In the genomic region with DNA sequence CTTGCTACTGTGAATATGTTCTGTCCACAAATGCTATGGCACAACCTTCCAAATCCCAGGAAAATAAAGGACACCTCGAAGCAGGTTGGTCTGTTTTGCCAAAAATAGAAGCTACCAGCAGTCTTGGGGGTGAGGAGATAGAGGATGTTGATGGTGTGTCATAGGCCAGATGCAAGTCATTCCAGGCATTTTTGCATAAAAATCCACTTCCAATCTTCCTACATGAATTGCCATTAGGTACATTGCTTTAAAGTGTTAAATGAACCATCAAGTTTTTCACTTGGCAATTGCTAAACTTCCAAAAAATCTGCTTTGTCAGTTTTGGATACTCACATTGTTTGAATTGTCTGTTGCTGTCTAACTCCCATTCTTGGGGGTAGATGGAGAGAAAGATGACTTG, we compare ENCODE assay signal across 13 cellular contexts.
A peak's percentile ranks its signal among the peaks of the same experiment; 100 is the strongest.
DNase-seq lines count a peak whose midpoint lies in the region; ATAC-seq, FAIRE-seq and TF ChIP-seq lines count a peak whose summit lies in the region.
"Had no signal": no experiment of that assay in that cellular context is flagged by ENCODE, and none has a peak within 500 bp of the region (broad histone marks: within the 10 kb centered on the region; RNA-seq: fewer than 3 reads in every experiment).

No MANE protein-coding gene starts in this region.

- H3K9me3 Mint-ChIP-seq in endodermal cell (no peaks in the 10 kb centered on the region), nephron progenitor cell (peaks cover 13% of the 10 kb centered on the region)

- intact Hi-C loops in HepG2 (cut with micrococcal nuclease; ENCODE audit: unreplicated experiment) (no loop called here), right lobe of liver (cut with DNase I) (no loop called here)

- H3K27me3 Mint-ChIP-seq in endodermal cell (ENCODE audit: insufficient read depth) (no peaks in the 10 kb centered on the region), nephron progenitor cell (ENCODE audit: low read depth, poor library complexity) (no peaks in the 10 kb centered on the region)
- H3K27me3 Mint-ChIP-seq: CD4-positive, CD25-positive, alpha-beta regulatory T cell had no signal

- in situ Hi-C loops in HepG2 (cut with HindIII; ENCODE audit: extremely low pct_ligation_motif_present, low pct_unique_long_range_greater_than_20kb): no loop called here

- H4K20me1 ChIP-seq in HepG2 (ENCODE audit: insufficient read depth, low read length): no peaks in the 10 kb centered on the region
- H4K20me1 ChIP-seq: BLaER1 treated with 17β-estradiol and CSF1 and Interleukin-3, amounts not matched to agents 10 nM and 100 nM had no signal

- TF ChIP-seq POLR2A in HepG2 (IDR thresholded peaks at IDR 0.05; ENCODE audit: insufficient read depth in 1 of 2, low read depth in 2 of 2, low read length in 2 of 2) (no peak), right lobe of liver (IDR thresholded peaks at IDR 0.05) (no peak)

- H3K36me3 ChIP-seq in HepG2 (replicated peaks in 1 of 2; ENCODE audit: control insufficient read depth in 1 of 2, insufficient read depth in 2 of 2, low read length in 2 of 2): no peaks in the 10 kb centered on the region
- H3K36me3 ChIP-seq in right lobe of liver: no peaks in the 10 kb centered on the region
- H3K36me3 ChIP-seq in endodermal cell (ENCODE audit: control insufficient read depth, insufficient read depth, low read length): no peaks in the 10 kb centered on the region
- H3K36me3 ChIP-seq: BLaER1 treated with 17β-estradiol and CSF1 and Interleukin-3, amounts not matched to agents 10 nM and 100 nM had no signal

- H3K9me3 ChIP-seq in HepG2 (ENCODE audit: low read length): no peaks in the 10 kb centered on the region
- H3K9me3 ChIP-seq in right lobe of liver: no peaks in the 10 kb centered on the region
- H3K9me3 ChIP-seq in endodermal cell (ENCODE audit: control insufficient read depth, low read length): no peaks in the 10 kb centered on the region
- H3K9me3 ChIP-seq: BLaER1 treated with 17β-estradiol and CSF1 and Interleukin-3, amounts not matched to agents 10 nM and 100 nM had no signal

- H3K79me2 ChIP-seq in HepG2 (ENCODE audit: insufficient read depth, low read length): no peaks in the 10 kb centered on the region

- no peak for TF ChIP-seq RAD21 in HepG2 (CRISPR knock-in tag; IDR thresholded peaks at IDR 0.05)

- H3K4me1 ChIP-seq in HepG2 (ENCODE audit: insufficient read depth, low read length) (no peaks in the 10 kb centered on the region), right lobe of liver (no peaks in the 10 kb centered on the region), endodermal cell (ENCODE audit: control insufficient read depth, insufficient read depth, low read length) (peaks cover 3% of the 10 kb centered on the region)

- no peak overlapping the region for H3K9ac ChIP-seq in HepG2 (ENCODE audit: insufficient read depth, low read depth, low read length)
- H3K9ac ChIP-seq in endodermal cell (ENCODE audit: extremely low read depth, low read length, poor library complexity, severe bottlenecking): no peak overlapping the region
- H3K9ac ChIP-seq: BLaER1 treated with 17β-estradiol and CSF1 and Interleukin-3, amounts not matched to agents 10 nM and 100 nM had no signal

- no TSS peak for BruUV-seq in HepG2 (replicated peaks; lab: Mats Ljungman, UMichigan)

- H3K27ac ChIP-seq in HepG2 (ENCODE audit: extremely low read length, insufficient read depth, low read length): no peak overlapping the region
- H3K27ac ChIP-seq in right lobe of liver: no peak overlapping the region
- no peak overlapping the region for H3K27ac ChIP-seq in endodermal cell (ENCODE audit: low read depth, low read length)
- H3K27ac ChIP-seq: BLaER1 treated with 17β-estradiol and CSF1 and Interleukin-3, amounts not matched to agents 10 nM and 100 nM had no signal

- FAIRE-seq in HepG2 (lab: Jason Lieb, UNC): peak; percentile 8

- DNase-seq in HepG2 (ENCODE audit: low spot score) (no peak), right lobe of liver (no peak), endodermal cell (no peak), nephron progenitor cell (no peak), NCI-H526 (lab: John Stamatoyannopoulos, UW) (no peak)
- DNase-seq: 8988T; ACHN; CD4-positive, CD25-positive, alpha-beta regulatory T cell; DMS53; H7 had no signal

- H3K36me3 Mint-ChIP-seq in endodermal cell (ENCODE audit: low read depth) (no peaks in the 10 kb centered on the region), nephron progenitor cell (ENCODE audit: low read depth) (no peaks in the 10 kb centered on the region)
- H3K36me3 Mint-ChIP-seq: CD4-positive, CD25-positive, alpha-beta regulatory T cell had no signal

- no peak overlapping the region for H3K27ac Mint-ChIP-seq in endodermal cell
- H3K27ac Mint-ChIP-seq in nephron progenitor cell: no peak overlapping the region
- H3K27ac Mint-ChIP-seq: CD4-positive, CD25-positive, alpha-beta regulatory T cell had no signal

- H3K4me1 Mint-ChIP-seq in endodermal cell: peaks cover 20% of the 10 kb centered on the region
- H3K4me1 Mint-ChIP-seq in nephron progenitor cell: peaks cover 33% of the 10 kb centered on the region

- H3K4me3 Mint-ChIP-seq in endodermal cell (peak overlapping the region; percentile 38), nephron progenitor cell (peak overlapping the region; percentile 53)
- H3K4me3 Mint-ChIP-seq: CD4-positive, CD25-positive, alpha-beta regulatory T cell had no signal

- POLR2A ChIA-PET in HepG2 (lab: Yijun Ruan, JAX): no interaction called here

- no peak overlapping the region for H2AFZ ChIP-seq in HepG2 (ENCODE audit: low read length)

- no peak overlapping the region for H3K4me2 ChIP-seq in HepG2 (ENCODE audit: low read depth, low read length)
- H3K4me2 ChIP-seq: BLaER1 treated with 17β-estradiol and CSF1 and Interleukin-3, amounts not matched to agents 10 nM and 100 nM had no signal

- 5% methylated on average over 1 of the region's 1 CpG for WGBS in HepG2 (ENCODE audit: low lambda C conversion rate)
- 55% methylated on average over 1 of the region's 1 CpG for WGBS in right lobe of liver (ENCODE audit: insufficient coverage, low coverage, low lambda C conversion rate, missing lambda C conversion rate)
- WGBS in endodermal cell (ENCODE audit: insufficient coverage in 1 of 2, insufficient read length in 1 of 2), 2 experiments: 100% methylated on average over 1 of the region's 1 CpG; no CpG with 5 or more reads in 1 of the 2 experiments

- TF ChIP-seq CTCF in HepG2 (CRISPR knock-in tag; IDR thresholded peaks at IDR 0.05): no peak
- TF ChIP-seq CTCF in right lobe of liver (IDR thresholded peaks at IDR 0.05): no peak
- no peak for TF ChIP-seq CTCF in endodermal cell (conservative IDR thresholded peaks at IDR 0.05)
- TF ChIP-seq CTCF in nephron progenitor cell (IDR thresholded peaks at IDR 0.05): no peak

- TF ChIP-seq EP300 in HepG2 (IDR thresholded peaks at IDR 0.05; ENCODE audit: low read depth in 2 of 2, low read length in 2 of 2) (no peak), HepG2 (CRISPR knock-in tag; IDR thresholded peaks at IDR 0.05; ENCODE audit: borderline replicate concordance) (no peak)

- CTCF ChIA-PET in HepG2 (lab: Yijun Ruan, JAX; ENCODE audit: low intra/inter-chr PET ratio, low total read pairs): no interaction called here

- H3K27me3 ChIP-seq in HepG2 (ENCODE audit: control insufficient read depth in 1 of 2, insufficient read depth in 2 of 2, low read length in 2 of 2) (no peaks in the 10 kb centered on the region), right lobe of liver (no peaks in the 10 kb centered on the region), endodermal cell (ENCODE audit: control insufficient read depth, insufficient read depth, low read length, poor library complexity, severe bottlenecking) (no peaks in the 10 kb centered on the region)
- H3K27me3 ChIP-seq: BLaER1 treated with 17β-estradiol and CSF1 and Interleukin-3, amounts not matched to agents 10 nM and 100 nM had no signal

- ATAC-seq in HepG2: no peak
- no peak for ATAC-seq in right lobe of liver
- no peak for ATAC-seq in GM21528 (IDR thresholded peaks at IDR 0.05; ENCODE audit: low FRiP score, unreplicated experiment)
- ATAC-seq in HG03439 (IDR thresholded peaks at IDR 0.05; ENCODE audit: unreplicated experiment): no peak

- H3K4me3 ChIP-seq in HepG2 (replicated peaks in 1 of 3; ENCODE audit: insufficient read depth in 1 of 3, low read depth in 2 of 3, low read length in 3 of 3): no peak overlapping the region
- no peak overlapping the region for H3K4me3 ChIP-seq in right lobe of liver
- H3K4me3 ChIP-seq in endodermal cell (ENCODE audit: low read length): no peak overlapping the region
- H3K4me3 ChIP-seq: BLaER1 treated with 17β-estradiol and CSF1 and Interleukin-3, amounts not matched to agents 10 nM and 100 nM had no signal

TF ChIP-seq in HepG2, 621 proteins besides CTCF, POLR2A, EP300 and RAD21 (continues in another document):
- TF ChIP-seq ZBTB43 (CRISPR knock-in tag; conservative IDR thresholded peaks at IDR 0.05): no peak
- TF ChIP-seq POGK (CRISPR knock-in tag; conservative IDR thresholded peaks at IDR 0.05): no peak
